Comparison of ENCODE assay signal across 21 cellular contexts in genomic region chr2:214674278-214674677, GRCh38.
DNase-seq lines count a peak whose midpoint lies in the region; ATAC-seq and TF ChIP-seq lines count a peak whose summit lies in the region.
"Had no signal": no experiment of that assay in that cellular context is flagged by ENCODE, and none has a peak within 500 bp of the region (broad histone marks: within the 10 kb centered on the region; RNA-seq: fewer than 3 reads in every experiment).

No MANE protein-coding gene starts in this region.

- peaks cover 2% of the 10 kb centered on the region for H3K9me3 Mint-ChIP-seq in chondrocyte (ENCODE audit: low read depth)
- H3K9me3 Mint-ChIP-seq: T-helper 1 cell treated with Interleukin-12 subunit alpha and Interleukin-12 subunit beta and Interleukin-4 antibody, amounts not matched to agents 30 μg/mL and 1 μg/mL, for 36 hours had no signal

- intact Hi-C loops in left colon (cut with DNase I, micrococcal nuclease): no loop called here

- ATAC-seq in GM18498 (IDR thresholded peaks at IDR 0.05; ENCODE audit: unreplicated experiment): peak; percentile 80
- ATAC-seq in GM21367 (IDR thresholded peaks at IDR 0.05; ENCODE audit: unreplicated experiment): peak; percentile 60
- peak; percentile 89 for ATAC-seq in HG02852 (IDR thresholded peaks at IDR 0.05; ENCODE audit: unreplicated experiment)
- peak; percentile 78 for ATAC-seq in HG03442 (IDR thresholded peaks at IDR 0.05; ENCODE audit: unreplicated experiment)
- ATAC-seq in left colon: no peak
- ATAC-seq: left lobe of liver, Right ventricle myocardium inferior had no signal

- no peaks in the 10 kb centered on the region for H3K36me3 Mint-ChIP-seq in chondrocyte (ENCODE audit: low read depth)

- H3K4me3 Mint-ChIP-seq in chondrocyte (ENCODE audit: unreplicated experiment): no peak overlapping the region
- H3K4me3 Mint-ChIP-seq: CD4-positive, alpha-beta T cell; T-helper 1 cell treated with Interleukin-12 subunit alpha and Interleukin-12 subunit beta and Interleukin-4 antibody, amounts not matched to agents 30 μg/mL and 1 μg/mL, for 36 hours had no signal

- TF ChIP-seq CTCF in chondrocyte (IDR thresholded peaks at IDR 0.05): no peak

- DNase-seq in central memory CD4-positive, alpha-beta T cell: no peak
- no peak for DNase-seq in iPS-NIHi7 (ENCODE audit: extremely low spot score)
- DNase-seq in left colon: no peak
- no peak for DNase-seq in chondrocyte (ENCODE audit: low spot score)
- DNase-seq: activated CD4-positive, CD25-positive, alpha-beta regulatory T cell; amniotic stem cell; CD4-positive, alpha-beta T cell; cerebellar nuclear complex; foreskin fibroblast; H7; KG1; NCI-H1105; occipital lobe; trophoblast cell had no signal

- peaks cover 24% of the 10 kb centered on the region for H3K4me1 Mint-ChIP-seq in chondrocyte (ENCODE audit: low read depth)

- no peak overlapping the region for H3K27ac Mint-ChIP-seq in chondrocyte (ENCODE audit: unreplicated experiment)
- H3K27ac Mint-ChIP-seq: CD4-positive, alpha-beta T cell; T-helper 1 cell treated with Interleukin-12 subunit alpha and Interleukin-12 subunit beta and Interleukin-4 antibody, amounts not matched to agents 30 μg/mL and 1 μg/mL, for 36 hours had no signal

- H3K27me3 Mint-ChIP-seq in chondrocyte (ENCODE audit: low read depth): no peaks in the 10 kb centered on the region
- H3K27me3 Mint-ChIP-seq: CD4-positive, alpha-beta T cell had no signal
